ENCODE assay signal across 8 cellular contexts in the genomic region with DNA sequence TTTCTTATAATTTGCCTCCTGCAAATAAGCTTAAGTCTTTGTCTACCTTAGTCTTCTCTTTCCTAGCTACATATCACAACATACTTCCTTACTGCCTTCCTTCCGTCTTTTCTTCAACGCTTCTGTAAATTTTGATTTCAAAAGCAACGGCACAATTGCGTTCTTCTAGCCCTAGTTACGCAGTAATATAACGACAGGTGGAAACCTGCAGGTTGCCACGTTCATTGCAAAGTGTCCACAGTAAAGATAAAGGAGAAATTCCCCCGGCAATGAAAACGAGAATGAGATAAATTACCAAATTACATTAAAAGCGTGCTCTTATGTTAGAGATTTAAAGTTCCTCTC. TPM values are rescaled to one million over a fixed set of nuclear protein-coding genes. Genes with fewer than 3 reads are reported as not detected.
DNase-seq lines count a peak whose midpoint lies in the region; ATAC-seq, FAIRE-seq and TF ChIP-seq lines count a peak whose summit lies in the region.

No MANE protein-coding gene starts in this region.

- intact Hi-C loops in kidney (cut with DNase I) = no loop called here

- ATAC-seq in GM19351 (IDR thresholded peaks at IDR 0.05; ENCODE audit: unreplicated experiment) (peak; percentile 24), HG03565 (IDR thresholded peaks at IDR 0.05; ENCODE audit: unreplicated experiment) (peak; percentile 13), thoracic aorta (ENCODE audit: insufficient number of reproducible peaks, low FRiP score, low read depth) (no peak)

- H3K4me1 ChIP-seq in BE2C = no peaks in the 10 kb centered on the region
- H3K4me1 ChIP-seq in kidney (ENCODE audit: control insufficient read depth in 1 of 2, insufficient read depth in 1 of 2, low read depth in 1 of 2, low read length in 2 of 2) = peaks cover 0 to 6% of the 10 kb centered on the region in 2 donors
- H3K4me1 ChIP-seq in thoracic aorta (ENCODE audit: control insufficient read depth in 1 of 2, low read depth in 2 of 2) = peaks cover 10 to 35% of the 10 kb centered on the region in 2 donors

- peak overlapping the region; percentile 89 for H3K4me3 ChIP-seq in BE2C (ENCODE audit: low read depth, low read length)
- peak overlapping the region; percentile 93 to 98 for H3K4me3 ChIP-seq in kidney (ENCODE audit: low read length in 2 of 2)
- H3K4me3 ChIP-seq in thoracic aorta = peak overlapping the region; percentile 85

- H3K9me3 Mint-ChIP-seq in activated naive CD8-positive, alpha-beta T cell treated with anti-CD3 and anti-CD28 coated beads for 36 hours = peaks cover 10% of the 10 kb centered on the region

- H3K27me3 Mint-ChIP-seq in activated naive CD8-positive, alpha-beta T cell treated with anti-CD3 and anti-CD28 coated beads for 36 hours = no peaks in the 10 kb centered on the region

- peak overlapping the region; percentile 90 for H3K9ac ChIP-seq in kidney (ENCODE audit: low read length in 2 of 2)

- TF ChIP-seq CTCF in BE2C (IDR thresholded peaks at IDR 0.05; ENCODE audit: low read depth, low read length) (no peak), kidney (IDR thresholded peaks at IDR 0.05; ENCODE audit: borderline replicate concordance, extremely low read depth, insufficient read depth) (no peak), thoracic aorta (IDR thresholded peaks at IDR 0.05) (no peak), GM20000 (IDR thresholded peaks at IDR 0.05; ENCODE audit: extremely low read depth, missing control alignments) (no peak)

- H3K27me3 ChIP-seq in BE2C (no peaks in the 10 kb centered on the region), thoracic aorta (replicated peaks; ENCODE audit: insufficient read depth) (no peaks in the 10 kb centered on the region)

- H3K36me3 ChIP-seq in BE2C = peaks cover 34% of the 10 kb centered on the region
- H3K36me3 ChIP-seq in kidney (ENCODE audit: control insufficient read depth in 1 of 2, insufficient read depth in 2 of 2, low read length in 2 of 2) = peaks cover 7 to 21% of the 10 kb centered on the region in 2 donors
- H3K36me3 ChIP-seq in thoracic aorta = peaks cover 14% of the 10 kb centered on the region

- peak overlapping the region; percentile 88 for H3K4me3 Mint-ChIP-seq in activated naive CD8-positive, alpha-beta T cell treated with anti-CD3 and anti-CD28 coated beads for 36 hours

- no peak for DNase-seq in BE2C
- DNase-seq in activated naive CD8-positive, alpha-beta T cell treated with anti-CD3 and anti-CD28 coated beads for 36 hours = no peak
- no peak for DNase-seq in kidney
- no peak for DNase-seq in thoracic aorta (ENCODE audit: low spot score)
- DNase-seq in NCI-H1092 (lab: John Stamatoyannopoulos, UW) = no peak
- DNase-seq in GM20000 (ENCODE audit: low spot score) = no peak

- H3K4me1 Mint-ChIP-seq in activated naive CD8-positive, alpha-beta T cell treated with anti-CD3 and anti-CD28 coated beads for 36 hours = peaks cover 20% of the 10 kb centered on the region

- peak overlapping the region; percentile 95 to 98 for H3K27ac ChIP-seq in kidney (ENCODE audit: low read depth in 2 of 2, low read length in 2 of 2)
- peak overlapping the region; percentile 86 to 87 for H3K27ac ChIP-seq in thoracic aorta

- H3K36me3 Mint-ChIP-seq in activated naive CD8-positive, alpha-beta T cell treated with anti-CD3 and anti-CD28 coated beads for 36 hours = peaks cover 41% of the 10 kb centered on the region

- no peak for FAIRE-seq in kidney (lab: Jason Lieb, UNC)

- H3K9me3 ChIP-seq in BE2C = no peaks in the 10 kb centered on the region
- peaks cover 0 to 11% of the 10 kb centered on the region in 2 donors for H3K9me3 ChIP-seq in kidney (ENCODE audit: control insufficient read depth in 1 of 2, low read length in 2 of 2)
- peaks cover 3% of the 10 kb centered on the region for H3K9me3 ChIP-seq in thoracic aorta

- H3K27ac Mint-ChIP-seq in activated naive CD8-positive, alpha-beta T cell treated with anti-CD3 and anti-CD28 coated beads for 36 hours = peak overlapping the region; percentile 94

RNA-seq across cellular contexts. Expression of a gene that starts 0.5 kb away (rescaled TPM):
- polyA plus RNA-seq in BE2C (2012; ENCODE audit: insufficient read depth, insufficient read length, low read depth) = 256 TPM
- total RNA-seq in activated naive CD8-positive, alpha-beta T cell treated with anti-CD3 and anti-CD28 coated beads for 36 hours = 100 to 1,000 TPM; 135 to 145 TPM
- total RNA-seq in kidney (60.7 TPM), thoracic aorta (10 to 100 TPM; 44.5 to 76.8 TPM)
- polyA plus RNA-seq in kidney (ENCODE audit: insufficient read depth, low read depth, low replicate concordance) = 69.6 TPM
